21 cellular contexts compared by ENCODE assay signal in the genomic region with DNA sequence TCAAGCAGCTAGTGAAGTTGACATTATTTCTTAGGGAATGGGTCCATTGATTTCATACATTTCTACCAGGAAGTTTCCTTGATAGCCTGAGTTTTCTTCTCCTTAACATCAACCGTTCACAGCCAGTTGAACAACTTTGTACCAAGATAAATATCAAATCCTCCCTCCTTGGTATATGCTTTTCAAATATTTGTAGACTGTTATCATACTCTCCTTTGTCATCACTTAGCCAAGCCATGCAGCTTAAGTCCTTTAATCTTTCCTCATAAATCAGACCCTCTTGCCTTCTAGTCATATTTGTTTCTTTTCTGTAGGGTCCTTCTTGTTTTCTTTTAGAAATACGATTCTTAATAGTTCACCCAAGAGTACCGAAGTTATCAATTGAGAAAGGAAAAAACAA. TPM values are rescaled to one million over a fixed set of nuclear protein-coding genes. Genes with fewer than 3 reads are reported as not detected.
DNase-seq lines count a peak whose midpoint lies in the region; FAIRE-seq and TF ChIP-seq lines count a peak whose summit lies in the region.
"Had no signal": no experiment of that assay in that cellular context is flagged by ENCODE, and none has a peak within 500 bp of the region (broad histone marks: within the 10 kb centered on the region; RNA-seq: fewer than 3 reads in every experiment).

No MANE protein-coding gene starts in this region.

- peak; percentile 62 for FAIRE-seq in islet of Langerhans (lab: Jason Lieb, UNC)
- FAIRE-seq: D721Med, GM12878, GM19239, H1 had no signal

- H3K27ac Mint-ChIP-seq in progenitor cell of endocrine pancreas: peak overlapping the region; percentile 31
- H3K27ac Mint-ChIP-seq: CD4-positive, alpha-beta memory T cell had no signal

- DNase-seq in LNCaP clone FGC (ENCODE audit: low read depth): peak; percentile 76
- no peak for DNase-seq in progenitor cell of endocrine pancreas (ENCODE audit: low spot score, unreplicated experiment)
- no peak for DNase-seq in stimulated activated CD4-positive, alpha-beta T cell treated with anti-CD3 and anti-CD28 coated beads, Interleukin-2, amount 100 ng/mL, for 48 hours
- DNase-seq in COR-L47 (lab: John Stamatoyannopoulos, UW): no peak
- DNase-seq in pons (ENCODE audit: low spot score): no peak
- DNase-seq: C1 segment of cervical spinal cord; CD4-positive, alpha-beta memory T cell; DMS 273 treated with DMSO at 0.1 percent for 48 hours; DMS79; EL; GDM1; GM23248; H7; HCEC 1CT had no signal

- no peak overlapping the region for H3K4me3 ChIP-seq in LNCaP clone FGC (ENCODE audit: low read depth, low read length)
- H3K4me3 ChIP-seq: GM12878, GM23248 had no signal

- peaks cover 8% of the 10 kb centered on the region for H3K4me1 Mint-ChIP-seq in progenitor cell of endocrine pancreas (ENCODE audit: low read depth)
- H3K4me1 Mint-ChIP-seq: CD4-positive, alpha-beta memory T cell had no signal

- H3K27me3 Mint-ChIP-seq in progenitor cell of endocrine pancreas: no peaks in the 10 kb centered on the region
- H3K27me3 Mint-ChIP-seq: CD4-positive, alpha-beta memory T cell had no signal

- H3K36me3 Mint-ChIP-seq in progenitor cell of endocrine pancreas (ENCODE audit: insufficient read depth): peaks cover 53% of the 10 kb centered on the region
- H3K36me3 Mint-ChIP-seq: CD4-positive, alpha-beta memory T cell had no signal

- H3K9me3 Mint-ChIP-seq in progenitor cell of endocrine pancreas (ENCODE audit: low read depth): peaks cover 21% of the 10 kb centered on the region

- no peak for TF ChIP-seq CTCF in LNCaP clone FGC (IDR thresholded peaks at IDR 0.05; ENCODE audit: control insufficient read depth, extremely low read depth, insufficient read depth)
- no peak for TF ChIP-seq CTCF in progenitor cell of endocrine pancreas (IDR thresholded peaks at IDR 0.05; ENCODE audit: unreplicated experiment)

- H3K4me3 Mint-ChIP-seq in progenitor cell of endocrine pancreas (ENCODE audit: low read depth): no peak overlapping the region
- H3K4me3 Mint-ChIP-seq: CD4-positive, alpha-beta memory T cell had no signal

RNA-seq across cellular contexts. Expression of a gene that starts 25.6 kb away (rescaled TPM):
- total RNA-seq in progenitor cell of endocrine pancreas: 28.7 and 34.2 TPM in 2 replicates
- total RNA-seq: A172; A673; CD4-positive, alpha-beta memory T cell; GM12878; GM23248; H1; H7 had no signal
